ENCODE assay signal across 22 cellular contexts in the genomic region with DNA sequence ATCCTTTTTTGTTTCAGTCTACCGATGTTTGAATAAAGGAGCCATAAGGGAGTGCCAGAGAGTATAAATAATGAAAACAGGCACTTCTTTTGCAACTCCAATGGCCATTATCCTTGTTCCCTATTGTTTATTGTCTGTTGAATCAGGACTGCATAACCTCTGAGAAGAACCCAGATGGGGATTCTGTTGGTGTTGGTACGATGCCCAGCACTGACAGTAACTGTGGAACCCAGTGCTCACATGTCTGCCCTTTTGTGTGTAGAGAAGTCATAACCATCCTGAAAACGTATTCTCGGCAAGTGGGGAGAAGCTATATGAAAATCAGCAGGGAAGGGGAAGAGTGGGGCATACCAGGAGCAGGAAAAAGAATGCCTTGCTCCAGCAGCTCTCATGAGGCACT.
DNase-seq lines count a peak whose midpoint lies in the region; ATAC-seq, FAIRE-seq and TF ChIP-seq lines count a peak whose summit lies in the region.
"Had no signal": no experiment of that assay in that cellular context is flagged by ENCODE, and none has a peak within 500 bp of the region (broad histone marks: within the 10 kb centered on the region; RNA-seq: fewer than 3 reads in every experiment).

No MANE protein-coding gene starts in this region.

- no peaks in the 10 kb centered on the region for H3K27me3 Mint-ChIP-seq in nephron progenitor cell (ENCODE audit: low read depth, poor library complexity)
- H3K27me3 Mint-ChIP-seq: activated CD8-positive, alpha-beta T cell treated with anti-CD3 and anti-CD28 coated beads for 36 hours; stimulated activated naive B cell treated with anti-CD40 and anti-IgM and Interleukin-4, amounts not matched to agents 10 μg/mL and 1 μg/mL and 100 μg/mL, for 72 hours had no signal

- in situ Hi-C loops in astrocyte of the cerebellum (cut with HindIII; ENCODE audit: low sequenced_read_pairs) = no loop called here

- FAIRE-seq in D721Med (lab: Jason Lieb, UNC) = no peak
- FAIRE-seq: endometrium had no signal

- DNase-seq in astrocyte of the cerebellum (ENCODE audit: low read depth) = peak; percentile 9
- DNase-seq in fibroblast of pulmonary artery (ENCODE audit: low read depth) = peak; percentile 21
- no peak for DNase-seq in nephron progenitor cell
- no peak for DNase-seq in NCI-H2107 treated with DMSO at 0.1 percent for 48 hours (lab: John Stamatoyannopoulos, UW; ENCODE audit: unreplicated experiment)
- DNase-seq in foreskin melanocyte = no peak
- no peak for DNase-seq in D721Med (ENCODE audit: insufficient read length, low spot score)
- DNase-seq: activated CD4-positive, CD25-positive, alpha-beta regulatory T cell; activated CD8-positive, alpha-beta T cell treated with anti-CD3 and anti-CD28 coated beads for 36 hours; activated gamma-delta T cell; COR-L47; DND-41; naive thymus-derived CD8-positive, alpha-beta T cell; NCI-H1092; NCI-H2029; NCI-H446; Right ventricle myocardium superior; stimulated activated naive B cell treated with anti-CD40 and anti-IgM and Interleukin-4, amounts not matched to agents 10 μg/mL and 1 μg/mL and 100 μg/mL, for 72 hours had no signal

- H3K4me3 Mint-ChIP-seq in nephron progenitor cell = no peak overlapping the region
- H3K4me3 Mint-ChIP-seq: activated CD8-positive, alpha-beta T cell treated with anti-CD3 and anti-CD28 coated beads for 36 hours; naive thymus-derived CD8-positive, alpha-beta T cell; stimulated activated naive B cell treated with anti-CD40 and anti-IgM and Interleukin-4, amounts not matched to agents 10 μg/mL and 1 μg/mL and 100 μg/mL, for 72 hours had no signal

- no peaks in the 10 kb centered on the region for H3K36me3 Mint-ChIP-seq in nephron progenitor cell (ENCODE audit: low read depth)
- H3K36me3 Mint-ChIP-seq: naive thymus-derived CD8-positive, alpha-beta T cell; stimulated activated naive B cell treated with anti-CD40 and anti-IgM and Interleukin-4, amounts not matched to agents 10 μg/mL and 1 μg/mL and 100 μg/mL, for 72 hours had no signal

- TF ChIP-seq CTCF in astrocyte of the cerebellum (IDR thresholded peaks at IDR 0.05; ENCODE audit: low read depth, low read length, missing control alignments) = no peak
- no peak for TF ChIP-seq CTCF in fibroblast of pulmonary artery (IDR thresholded peaks at IDR 0.05; ENCODE audit: low read length, missing control alignments)
- TF ChIP-seq CTCF in nephron progenitor cell (IDR thresholded peaks at IDR 0.05) = no peak
- no peak for TF ChIP-seq CTCF in D721Med (IDR thresholded peaks at IDR 0.05; ENCODE audit: insufficient read depth, missing control alignments)

- no peak for ATAC-seq in HG02885 (IDR thresholded peaks at IDR 0.05; ENCODE audit: poor library complexity, unreplicated experiment)
- ATAC-seq: activated CD8-positive, alpha-beta T cell treated with anti-CD3 and anti-CD28 coated beads for 36 hours; gastroesophageal sphincter; naive thymus-derived CD8-positive, alpha-beta T cell; stimulated activated naive B cell treated with anti-CD40 and anti-IgM and Interleukin-4, amounts not matched to agents 10 μg/mL and 1 μg/mL and 100 μg/mL, for 72 hours had no signal

- H3K4me3 ChIP-seq in astrocyte of the cerebellum (ENCODE audit: low read depth, low read length) (no peak overlapping the region), fibroblast of pulmonary artery (replicated peaks; ENCODE audit: low read depth, low read length) (no peak overlapping the region)
- H3K4me3 ChIP-seq: cardiac muscle cell, gastroesophageal sphincter, skin epidermis had no signal

- H3K27ac Mint-ChIP-seq in nephron progenitor cell = peak overlapping the region; percentile 26
- H3K27ac Mint-ChIP-seq: activated CD8-positive, alpha-beta T cell treated with anti-CD3 and anti-CD28 coated beads for 36 hours; naive thymus-derived CD8-positive, alpha-beta T cell; stimulated activated naive B cell treated with anti-CD40 and anti-IgM and Interleukin-4, amounts not matched to agents 10 μg/mL and 1 μg/mL and 100 μg/mL, for 72 hours had no signal

- H3K4me1 Mint-ChIP-seq in nephron progenitor cell = peaks cover 22% of the 10 kb centered on the region
- H3K4me1 Mint-ChIP-seq: naive thymus-derived CD8-positive, alpha-beta T cell; stimulated activated naive B cell treated with anti-CD40 and anti-IgM and Interleukin-4, amounts not matched to agents 10 μg/mL and 1 μg/mL and 100 μg/mL, for 72 hours had no signal

- peaks cover 9% of the 10 kb centered on the region for H3K9me3 Mint-ChIP-seq in nephron progenitor cell
- H3K9me3 Mint-ChIP-seq: activated CD8-positive, alpha-beta T cell treated with anti-CD3 and anti-CD28 coated beads for 36 hours had no signal

Comparison
In these comparisons a context has a peak if more than half of its experiments do, and no peak if none do; other contexts are left out.
1. DNase-seq: peak in astrocyte of the cerebellum (single experiment) and fibroblast of pulmonary artery (single experiment); none in nephron progenitor cell (single experiment), NCI-H2107 treated with DMSO at 0.1 percent for 48 hours (single experiment), foreskin melanocyte (single experiment) and D721Med (single experiment).